ENCODE assay signal across 10 cellular contexts in genomic region chr17:77449373-77449907, GRCh38.
A peak's percentile ranks its signal among the peaks of the same experiment; 100 is the strongest.
DNase-seq lines count a peak whose midpoint lies in the region; ATAC-seq and TF ChIP-seq lines count a peak whose summit lies in the region.
"Had no signal": no experiment of that assay in that cellular context is flagged by ENCODE, and none has a peak within 500 bp of the region (broad histone marks: within the 10 kb centered on the region; RNA-seq: fewer than 3 reads in every experiment).

No MANE protein-coding gene starts in this region.

- no peaks in the 10 kb centered on the region for H3K9me3 Mint-ChIP-seq in CD8-positive, alpha-beta memory T cell
- no peaks in the 10 kb centered on the region for H3K9me3 Mint-ChIP-seq in endodermal cell

- peaks cover 68% of the 10 kb centered on the region for H3K79me2 ChIP-seq in parathyroid adenoma

- H3K27me3 Mint-ChIP-seq in CD8-positive, alpha-beta memory T cell = peaks cover 0 to 5% of the 10 kb centered on the region in 2 donors
- H3K27me3 Mint-ChIP-seq in endodermal cell (ENCODE audit: insufficient read depth) = no peaks in the 10 kb centered on the region

- H3K36me3 Mint-ChIP-seq in CD8-positive, alpha-beta memory T cell = peaks cover 0 to 51% (median 3%) of the 10 kb centered on the region in 3 donors
- peaks cover 5% of the 10 kb centered on the region for H3K36me3 Mint-ChIP-seq in endodermal cell (ENCODE audit: low read depth)

- H2AFZ ChIP-seq in parathyroid adenoma = no peak overlapping the region

- H3K4me3 ChIP-seq in CD8-positive, alpha-beta memory T cell (ENCODE audit: low read length) = peak overlapping the region; percentile 95
- peak overlapping the region; percentile 91 for H3K4me3 ChIP-seq in endodermal cell (ENCODE audit: low read length)
- no peak overlapping the region for H3K4me3 ChIP-seq in parathyroid adenoma (ENCODE audit: low read depth, low read length)

- peak overlapping the region; percentile 83 to 100 (median 90) for H3K27ac Mint-ChIP-seq in CD8-positive, alpha-beta memory T cell
- peak overlapping the region; percentile 98 for H3K27ac Mint-ChIP-seq in endodermal cell

- H3K4me3 Mint-ChIP-seq in CD8-positive, alpha-beta memory T cell = peak overlapping the region; percentile 89 to 99 (median 98)
- H3K4me3 Mint-ChIP-seq in endodermal cell = peak overlapping the region; percentile 74

- H3K27me3 ChIP-seq in CD8-positive, alpha-beta memory T cell (ENCODE audit: insufficient read depth, low read length, poor library complexity, severe bottlenecking) = no peaks in the 10 kb centered on the region
- H3K27me3 ChIP-seq in endodermal cell (ENCODE audit: control insufficient read depth, insufficient read depth, low read length, poor library complexity, severe bottlenecking) (no peaks in the 10 kb centered on the region), parathyroid adenoma (ENCODE audit: control insufficient read depth, insufficient read depth, low read length) (no peaks in the 10 kb centered on the region)

- 67 to 80% methylated on average over 8 to 9 of the region's 9 CpGs for WGBS in endodermal cell (ENCODE audit: insufficient coverage in 1 of 2, insufficient read length in 1 of 2), 2 experiments

- POLR2A ChIA-PET in CD8-positive, alpha-beta memory T cell (lab: Charles Lee) = interaction anchor here (0.9 to 1.4 kb wide), 7 partner anchors 9 to 41 kb away, joined by 3 to 11 read pairs (median 3); no protein-coding TSS in a partner anchor
- POLR2A ChIA-PET in RWPE1 (lab: Yijun Ruan, JAX; ENCODE audit: low non-redundant PET) = no interaction called here

- no peaks in the 10 kb centered on the region for H3K9me3 ChIP-seq in CD8-positive, alpha-beta memory T cell (ENCODE audit: low read length)
- H3K9me3 ChIP-seq in endodermal cell (ENCODE audit: control insufficient read depth, low read length) = no peaks in the 10 kb centered on the region
- no peaks in the 10 kb centered on the region for H3K9me3 ChIP-seq in parathyroid adenoma (ENCODE audit: control insufficient read depth, low read length)

- H3K27ac ChIP-seq in CD8-positive, alpha-beta memory T cell (ENCODE audit: low read depth, low read length) = no peak overlapping the region
- H3K27ac ChIP-seq in RWPE1 (peak overlapping the region; percentile 98), endodermal cell (ENCODE audit: low read depth, low read length) (peak overlapping the region; percentile 100), parathyroid adenoma (peak overlapping the region; percentile 47)

- H3K4me2 ChIP-seq in parathyroid adenoma (ENCODE audit: low read length) = no peak overlapping the region

- H3K4me1 Mint-ChIP-seq in CD8-positive, alpha-beta memory T cell = peaks cover 60 to 72% (median 68%) of the 10 kb centered on the region in 3 donors
- H3K4me1 Mint-ChIP-seq in endodermal cell = peaks cover 43% of the 10 kb centered on the region

- TF ChIP-seq CTCF in RWPE1 (conservative IDR thresholded peaks at IDR 0.05; ENCODE audit: low read depth) (no peak), endodermal cell (conservative IDR thresholded peaks at IDR 0.05) (no peak), parathyroid adenoma (IDR thresholded peaks at IDR 0.05) (no peak)

- peaks cover 74% of the 10 kb centered on the region for H3K4me1 ChIP-seq in CD8-positive, alpha-beta memory T cell (ENCODE audit: insufficient read depth, low read length)
- H3K4me1 ChIP-seq in endodermal cell (ENCODE audit: control insufficient read depth, insufficient read depth, low read length) (peaks cover 20% of the 10 kb centered on the region), parathyroid adenoma (peaks cover 41% of the 10 kb centered on the region)

- H3K9ac ChIP-seq in endodermal cell (ENCODE audit: extremely low read depth, low read length, poor library complexity, severe bottlenecking) (no peak overlapping the region), parathyroid adenoma (no peak overlapping the region)

- no peak for DNase-seq in CD8-positive, alpha-beta memory T cell
- DNase-seq in RWPE1 (ENCODE audit: low spot score) (no peak), endodermal cell (no peak), cerebellar nuclear complex (lab: John Stamatoyannopoulos, UW) (no peak), nucleus accumbens (lab: John Stamatoyannopoulos, UW) (no peak), hepatic stellate cell (ENCODE audit: low spot score) (no peak)
- DNase-seq: activated CD4-positive, alpha-beta T cell treated with anti-CD3 and anti-CD28 coated beads for 1 hour; NCI-H1930 had no signal

- ATAC-seq in GM18519 (IDR thresholded peaks at IDR 0.05; ENCODE audit: low FRiP score, unreplicated experiment) = no peak

- no peaks in the 10 kb centered on the region for H3K36me3 ChIP-seq in CD8-positive, alpha-beta memory T cell (ENCODE audit: insufficient read depth, low read length)
- H3K36me3 ChIP-seq in endodermal cell (ENCODE audit: control insufficient read depth, insufficient read depth, low read length) (no peaks in the 10 kb centered on the region), parathyroid adenoma (ENCODE audit: control insufficient read depth, insufficient read depth, low read length) (no peaks in the 10 kb centered on the region)

- CTCF ChIA-PET in CD8-positive, alpha-beta memory T cell (lab: Charles Lee) = interaction anchor here (0.9 to 2.2 kb wide), 5 partner anchors 8 to 67 kb away, joined by 3 to 12 read pairs (median 4); no protein-coding TSS in a partner anchor
- CTCF ChIA-PET in RWPE1 (lab: Yijun Ruan, JAX) = interaction anchor here (0.6 to 1.0 kb wide), 3 partner anchors 8 to 20 kb away, joined by 3 to 6 read pairs (median 3); no protein-coding TSS in a partner anchor
